Comparison of ENCODE assay signal across 8 cellular contexts in genomic region chr1:10387611-10388386, GRCh38. TPM values are rescaled to one million over a fixed set of nuclear protein-coding genes. Genes with fewer than 3 reads are reported as not detected.
DNase-seq lines count a peak whose midpoint lies in the region; ATAC-seq and TF ChIP-seq lines count a peak whose summit lies in the region.

No MANE protein-coding gene starts in this region.

- peaks cover 0 to 4% of the 10 kb centered on the region in 2 experiments; a peak in 1 of 5 replicates for H3K9me3 Mint-ChIP-seq in H9
- no peaks in the 10 kb centered on the region for H3K9me3 Mint-ChIP-seq in neural crest cell

- H2AFZ ChIP-seq in H9 (ENCODE audit: low read length), result no peak overlapping the region

- H3K79me1 ChIP-seq in H9 (ENCODE audit: insufficient read depth, low read depth, low read length, poor library complexity, severe bottlenecking), result no peaks in the 10 kb centered on the region

- no peaks in the 10 kb centered on the region for H3K4me1 ChIP-seq in H9 (ENCODE audit: insufficient read depth, low read length)
- peaks cover 8% of the 10 kb centered on the region for H3K4me1 ChIP-seq in RWPE2 (ENCODE audit: insufficient read depth, poor library complexity, severe bottlenecking)

- no peak overlapping the region for H3K14ac ChIP-seq in H9 (ENCODE audit: insufficient read depth, low read length)

- no peak overlapping the region; the same call in 1 of the 2 replicates for H3K4ac ChIP-seq in H9 (ENCODE audit: low read depth, low read length)

- H2BK5ac ChIP-seq in H9 (ENCODE audit: insufficient read length, low read length), result no peak overlapping the region

- H3K27me3 ChIP-seq in H9 (ENCODE audit: insufficient read depth, low read length), result no peaks in the 10 kb centered on the region
- H3K27me3 ChIP-seq in RWPE2 (ENCODE audit: insufficient read depth, poor library complexity, severe bottlenecking), result no peaks in the 10 kb centered on the region

- H3K36me3 ChIP-seq in RWPE2 (ENCODE audit: low read depth), result 0 out of 2 replicates have a peak, but pooled peaks cover 3% of the 10 kb centered on the region

- H3K79me2 ChIP-seq in H9 (ENCODE audit: insufficient read depth, low read length), result no peaks in the 10 kb centered on the region

- peak overlapping the region; percentile 71 for H3K27ac ChIP-seq in H9 (ENCODE audit: insufficient read length, low read depth, low read length)
- H3K27ac ChIP-seq in RWPE2 (ENCODE audit: poor library complexity, severe bottlenecking), result no peak overlapping the region

- H4K8ac ChIP-seq in H9 (replicated peaks; ENCODE audit: insufficient read length, low read depth, low read length), result no peak overlapping the region

- H3K23ac ChIP-seq in H9 (ENCODE audit: insufficient read length, low read depth, low read length), result no peak overlapping the region

- peak overlapping the region; percentile 23 for H3K9ac ChIP-seq in H9 (ENCODE audit: extremely low read depth, insufficient read length, low read length)

- WGBS in H9 (ENCODE audit: extremely low coverage, insufficient read length, low lambda C conversion rate), result no CpG with 5 or more reads among the region's 4 CpGs

- H3K18ac ChIP-seq in H9 (ENCODE audit: insufficient read length, low read depth, low read length), result no peak overlapping the region

- DNase-seq in H9, result no peak
- DNase-seq in RWPE2 (ENCODE audit: low spot score), result no peak
- peak; percentile 87 for DNase-seq in fibroblast of gingiva (ENCODE audit: low read depth)
- no peak for DNase-seq in neural crest cell (ENCODE audit: low read depth, low spot score)
- no peak for DNase-seq in glomerular visceral epithelial cell (ENCODE audit: extremely low spot score)
- DNase-seq in NCI-H526 treated with DMSO at 0.1 percent for 48 hours (lab: John Stamatoyannopoulos, UW), result no peak
- no peak for DNase-seq in GM10266 (ENCODE audit: extremely low spot score)

- H4K20me1 ChIP-seq in H9 (ENCODE audit: control insufficient read depth, insufficient read depth, insufficient read length), result no peaks in the 10 kb centered on the region

- H3K56ac ChIP-seq in H9 (ENCODE audit: insufficient read length, low read depth, low read length), result no peak overlapping the region

- H3K4me2 ChIP-seq in H9 (ENCODE audit: insufficient read depth, insufficient read length, low read length), result peak overlapping the region; percentile 33

- H4K91ac ChIP-seq in H9 (ENCODE audit: insufficient read length, low read depth, low read length), result no peak overlapping the region

- no peak overlapping the region for H4K5ac ChIP-seq in H9 (ENCODE audit: insufficient read length, low read depth, low read length)

- H3K4me1 Mint-ChIP-seq in H9 (peaks cover 9 to 18% of the 10 kb centered on the region in 2 experiments), neural crest cell (peaks cover 37% of the 10 kb centered on the region)

- H2BK120ac ChIP-seq in H9 (ENCODE audit: low read depth, low read length, poor library complexity, severe bottlenecking), result no peak overlapping the region

- no peak overlapping the region for H2AK5ac ChIP-seq in H9 (ENCODE audit: insufficient read length, low read length)

- ATAC-seq in RWPE2 (ENCODE audit: low read depth) (peak; percentile 38; the same call in 1 of the 3 replicates), GM21381 (IDR thresholded peaks at IDR 0.05; ENCODE audit: unreplicated experiment) (no peak)

- no peak overlapping the region for H2BK12ac ChIP-seq in H9 (ENCODE audit: insufficient read length, low read depth, low read length)

- H2BK20ac ChIP-seq in H9 (ENCODE audit: low read depth, low read length, poor library complexity, severe bottlenecking), result no peak overlapping the region

- H3K23me2 ChIP-seq in H9 (ENCODE audit: insufficient read length, low read depth, low read length, poor library complexity, severe bottlenecking), result no peaks in the 10 kb centered on the region

- H3T11ph ChIP-seq in H9 (ENCODE audit: low read length), result no peak overlapping the region

- H3K4me3 Mint-ChIP-seq in H9 (no peak overlapping the region), neural crest cell (peak overlapping the region; percentile 61)

- H3K27ac Mint-ChIP-seq in H9 (peak overlapping the region; percentile 39 to 93 (median 89); a peak in 5 of 7 replicates), neural crest cell (ENCODE audit: unreplicated experiment) (peak overlapping the region; percentile 63)

- H3K27me3 Mint-ChIP-seq in H9 (ENCODE audit: low read depth) (no peaks in the 10 kb centered on the region), neural crest cell (ENCODE audit: low read depth) (no peaks in the 10 kb centered on the region)

- TF ChIP-seq CTCF in H9 (conservative IDR thresholded peaks at IDR 0.05), result no peak
- no peak for TF ChIP-seq CTCF in RWPE2 (IDR thresholded peaks at IDR 0.05; ENCODE audit: poor library complexity, severe bottlenecking)
- no peak for TF ChIP-seq CTCF in neural crest cell (conservative IDR thresholded peaks at IDR 0.05)
- TF ChIP-seq CTCF in GM10266 (IDR thresholded peaks at IDR 0.05; ENCODE audit: control insufficient read depth, insufficient read depth, low read depth, missing control alignments), result no peak

- H3K36me3 Mint-ChIP-seq in H9 (ENCODE audit: insufficient read depth in 1 of 3, low read depth in 3 of 3) (peaks cover 9 to 18% (median 11%) of the 10 kb centered on the region in 3 experiments), neural crest cell (ENCODE audit: low read depth) (peaks cover 25% of the 10 kb centered on the region)

- no peak overlapping the region for H2BK15ac ChIP-seq in H9 (ENCODE audit: low read depth, low read length)

- H3K4me3 ChIP-seq in RWPE2 (ENCODE audit: severe bottlenecking), result no peak overlapping the region

- H3K9me3 ChIP-seq in H9 (ENCODE audit: control insufficient read depth, low read depth, low read length), result no peaks in the 10 kb centered on the region
- H3K9me3 ChIP-seq in RWPE2 (ENCODE audit: severe bottlenecking), result no peaks in the 10 kb centered on the region

RNA-seq across cellular contexts. Expression of gene PGD, which starts 11.1 kb away (rescaled TPM):
- 289 and 291 TPM in 2 replicates for total RNA-seq in H9 (2021)
- 484 and 496 TPM in 2 replicates for total RNA-seq in neural crest cell

RNA-seq across cellular contexts. Expression of gene CENPS, which starts 42.4 kb away (rescaled TPM):
- total RNA-seq in H9 (2021) (16.3 and 17.8 TPM in 2 replicates), neural crest cell (25.9 and 26.9 TPM in 2 replicates)
